ENCODE assay signal across 1 cellular context in the genomic region with DNA sequence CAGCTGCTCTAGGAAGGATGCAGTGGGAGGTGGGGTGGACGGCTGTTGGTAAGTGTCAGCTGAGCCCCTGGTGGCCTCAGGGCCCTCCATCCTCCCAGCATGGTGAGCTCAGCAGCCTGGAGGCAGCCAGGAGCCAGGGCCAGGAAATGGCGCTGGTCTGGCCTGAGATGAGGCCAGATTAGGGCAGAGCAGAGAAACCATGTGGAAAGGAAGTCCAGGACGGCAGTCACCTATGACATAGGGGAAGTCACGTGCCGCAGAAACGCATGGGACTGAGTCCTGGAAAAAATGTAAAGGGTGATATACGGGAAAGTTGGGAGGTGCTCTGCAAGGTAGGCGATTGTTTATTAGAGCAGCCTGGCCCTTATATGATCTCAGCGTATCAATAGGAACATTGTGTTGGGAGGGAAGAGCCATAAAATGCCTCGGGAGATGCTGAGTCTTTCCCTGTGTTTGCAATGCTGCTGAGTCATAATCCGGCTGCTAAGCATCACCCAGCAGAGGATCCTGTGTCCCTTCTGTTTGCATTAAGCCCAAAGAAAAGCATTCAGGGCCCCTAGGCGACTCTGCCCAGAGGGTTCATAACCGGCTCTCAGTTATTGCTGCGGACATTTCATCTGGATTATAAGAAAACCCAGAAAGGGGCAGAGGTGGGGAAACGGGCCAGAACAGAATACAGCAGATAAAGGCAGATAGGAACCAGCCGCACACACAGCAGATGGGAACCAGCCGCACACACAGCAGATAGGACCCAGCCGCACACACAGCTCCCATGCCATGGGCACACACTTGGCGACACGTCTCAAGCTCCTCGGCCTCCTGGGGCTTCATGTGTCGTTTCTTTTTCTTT.
A peak's percentile ranks its signal among the peaks of the same experiment; 100 is the strongest.
TF ChIP-seq lines count a peak whose summit lies in the region.

No MANE protein-coding gene starts in this region.

TF ChIP-seq in HepG2, 621 proteins besides CTCF, POLR2A, EP300 and RAD21 (continued from another document and continues in another):
- TF ChIP-seq, protein P1, sequence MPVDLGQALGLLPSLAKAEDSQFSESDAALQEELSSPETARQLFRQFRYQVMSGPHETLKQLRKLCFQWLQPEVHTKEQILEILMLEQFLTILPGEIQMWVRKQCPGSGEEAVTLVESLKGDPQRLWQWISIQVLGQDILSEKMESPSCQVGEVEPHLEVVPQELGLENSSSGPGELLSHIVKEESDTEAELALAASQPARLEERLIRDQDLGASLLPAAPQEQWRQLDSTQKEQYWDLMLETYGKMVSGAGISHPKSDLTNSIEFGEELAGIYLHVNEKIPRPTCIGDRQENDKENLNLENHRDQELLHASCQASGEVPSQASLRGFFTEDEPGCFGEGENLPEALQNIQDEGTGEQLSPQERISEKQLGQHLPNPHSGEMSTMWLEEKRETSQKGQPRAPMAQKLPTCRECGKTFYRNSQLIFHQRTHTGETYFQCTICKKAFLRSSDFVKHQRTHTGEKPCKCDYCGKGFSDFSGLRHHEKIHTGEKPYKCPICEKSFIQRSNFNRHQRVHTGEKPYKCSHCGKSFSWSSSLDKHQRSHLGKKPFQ (CRISPR knock-in tag; IDR thresholded peaks at IDR 0.05; ENCODE audit: insufficient replicate concordance): no peak
- no peak for TF ChIP-seq ZBTB20 (CRISPR knock-in tag; IDR thresholded peaks at IDR 0.05; ENCODE audit: borderline replicate concordance, low read depth)
- TF ChIP-seq ZNF598 (CRISPR knock-in tag; IDR thresholded peaks at IDR 0.05; ENCODE audit: borderline replicate concordance): no peak
- TF ChIP-seq SNRNP70 (IDR thresholded peaks at IDR 0.05; ENCODE audit: low read depth, low read length): no peak
- TF ChIP-seq ZNF577 (CRISPR knock-in tag; IDR thresholded peaks at IDR 0.05; ENCODE audit: borderline replicate concordance, low read depth): no peak
- TF ChIP-seq, protein P2, sequence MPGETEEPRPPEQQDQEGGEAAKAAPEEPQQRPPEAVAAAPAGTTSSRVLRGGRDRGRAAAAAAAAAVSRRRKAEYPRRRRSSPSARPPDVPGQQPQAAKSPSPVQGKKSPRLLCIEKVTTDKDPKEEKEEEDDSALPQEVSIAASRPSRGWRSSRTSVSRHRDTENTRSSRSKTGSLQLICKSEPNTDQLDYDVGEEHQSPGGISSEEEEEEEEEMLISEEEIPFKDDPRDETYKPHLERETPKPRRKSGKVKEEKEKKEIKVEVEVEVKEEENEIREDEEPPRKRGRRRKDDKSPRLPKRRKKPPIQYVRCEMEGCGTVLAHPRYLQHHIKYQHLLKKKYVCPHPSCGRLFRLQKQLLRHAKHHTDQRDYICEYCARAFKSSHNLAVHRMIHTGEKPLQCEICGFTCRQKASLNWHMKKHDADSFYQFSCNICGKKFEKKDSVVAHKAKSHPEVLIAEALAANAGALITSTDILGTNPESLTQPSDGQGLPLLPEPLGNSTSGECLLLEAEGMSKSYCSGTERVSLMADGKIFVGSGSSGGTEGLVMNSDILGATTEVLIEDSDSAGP (CRISPR knock-in tag; IDR thresholded peaks at IDR 0.05; ENCODE audit: borderline replicate concordance): no peak; the same call in 1 of the 2 replicates
- TF ChIP-seq, protein P3, sequence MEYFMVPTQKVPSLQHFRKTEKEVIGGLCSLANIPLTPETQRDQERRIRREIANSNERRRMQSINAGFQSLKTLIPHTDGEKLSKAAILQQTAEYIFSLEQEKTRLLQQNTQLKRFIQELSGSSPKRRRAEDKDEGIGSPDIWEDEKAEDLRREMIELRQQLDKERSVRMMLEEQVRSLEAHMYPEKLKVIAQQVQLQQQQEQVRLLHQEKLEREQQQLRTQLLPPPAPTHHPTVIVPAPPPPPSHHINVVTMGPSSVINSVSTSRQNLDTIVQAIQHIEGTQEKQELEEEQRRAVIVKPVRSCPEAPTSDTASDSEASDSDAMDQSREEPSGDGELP (IDR thresholded peaks at IDR 0.05; ENCODE audit: borderline replicate concordance, low read depth): peak; percentile 35; the same call in 1 of the 2 replicates
- TF ChIP-seq, protein P4, sequence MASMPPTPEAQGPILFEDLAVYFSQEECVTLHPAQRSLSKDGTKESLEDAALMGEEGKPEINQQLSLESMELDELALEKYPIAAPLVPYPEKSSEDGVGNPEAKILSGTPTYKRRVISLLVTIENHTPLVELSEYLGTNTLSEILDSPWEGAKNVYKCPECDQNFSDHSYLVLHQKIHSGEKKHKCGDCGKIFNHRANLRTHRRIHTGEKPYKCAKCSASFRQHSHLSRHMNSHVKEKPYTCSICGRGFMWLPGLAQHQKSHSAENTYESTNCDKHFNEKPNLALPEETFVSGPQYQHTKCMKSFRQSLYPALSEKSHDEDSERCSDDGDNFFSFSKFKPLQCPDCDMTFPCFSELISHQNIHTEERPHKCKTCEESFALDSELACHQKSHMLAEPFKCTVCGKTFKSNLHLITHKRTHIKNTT (CRISPR knock-in tag; IDR thresholded peaks at IDR 0.05): no peak
- TF ChIP-seq, protein P5, sequence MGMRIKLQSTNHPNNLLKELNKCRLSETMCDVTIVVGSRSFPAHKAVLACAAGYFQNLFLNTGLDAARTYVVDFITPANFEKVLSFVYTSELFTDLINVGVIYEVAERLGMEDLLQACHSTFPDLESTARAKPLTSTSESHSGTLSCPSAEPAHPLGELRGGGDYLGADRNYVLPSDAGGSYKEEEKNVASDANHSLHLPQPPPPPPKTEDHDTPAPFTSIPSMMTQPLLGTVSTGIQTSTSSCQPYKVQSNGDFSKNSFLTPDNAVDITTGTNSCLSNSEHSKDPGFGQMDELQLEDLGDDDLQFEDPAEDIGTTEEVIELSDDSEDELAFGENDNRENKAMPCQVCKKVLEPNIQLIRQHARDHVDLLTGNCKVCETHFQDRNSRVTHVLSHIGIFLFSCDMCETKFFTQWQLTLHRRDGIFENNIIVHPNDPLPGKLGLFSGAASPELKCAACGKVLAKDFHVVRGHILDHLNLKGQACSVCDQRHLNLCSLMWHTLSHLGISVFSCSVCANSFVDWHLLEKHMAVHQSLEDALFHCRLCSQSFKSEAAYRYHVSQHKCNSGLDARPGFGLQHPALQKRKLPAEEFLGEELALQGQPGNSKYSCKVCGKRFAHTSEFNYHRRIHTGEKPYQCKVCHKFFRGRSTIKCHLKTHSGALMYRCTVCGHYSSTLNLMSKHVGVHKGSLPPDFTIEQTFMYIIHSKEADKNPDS (CRISPR knock-in tag; IDR thresholded peaks at IDR 0.05): no peak
- no peak for TF ChIP-seq MYNN (CRISPR knock-in tag; IDR thresholded peaks at IDR 0.05; ENCODE audit: low read depth)
- 0 out of 2 replicates have a peak, but pooled peaks have one; percentile 24 for TF ChIP-seq ATF7-NPFF (CRISPR knock-in tag; IDR thresholded peaks at IDR 0.05; ENCODE audit: low read depth)
- TF ChIP-seq, protein P6, sequence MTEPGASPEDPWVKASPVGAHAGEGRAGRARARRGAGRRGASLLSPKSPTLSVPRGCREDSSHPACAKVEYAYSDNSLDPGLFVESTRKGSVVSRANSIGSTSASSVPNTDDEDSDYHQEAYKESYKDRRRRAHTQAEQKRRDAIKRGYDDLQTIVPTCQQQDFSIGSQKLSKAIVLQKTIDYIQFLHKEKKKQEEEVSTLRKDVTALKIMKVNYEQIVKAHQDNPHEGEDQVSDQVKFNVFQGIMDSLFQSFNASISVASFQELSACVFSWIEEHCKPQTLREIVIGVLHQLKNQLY (CRISPR knock-in tag; IDR thresholded peaks at IDR 0.05): no peak
- no peak for TF ChIP-seq ZBTB1 (CRISPR knock-in tag; IDR thresholded peaks at IDR 0.05; ENCODE audit: borderline replicate concordance)
- TF ChIP-seq ZNF451 (CRISPR knock-in tag; IDR thresholded peaks at IDR 0.05): no peak
- no peak for TF ChIP-seq REPIN1 (CRISPR knock-in tag; IDR thresholded peaks at IDR 0.05; ENCODE audit: borderline replicate concordance, low read depth)
- TF ChIP-seq NRL (CRISPR knock-in tag; IDR thresholded peaks at IDR 0.05; ENCODE audit: borderline replicate concordance): no peak
- TF ChIP-seq ZNF329 (CRISPR knock-in tag; IDR thresholded peaks at IDR 0.05; ENCODE audit: low read depth): no peak
- no peak for TF ChIP-seq ZNF121 (CRISPR knock-in tag; IDR thresholded peaks at IDR 0.05)
- TF ChIP-seq RCOR2 (CRISPR knock-in tag; IDR thresholded peaks at IDR 0.05): peak; percentile 62; the same call in 1 of the 2 replicates
- TF ChIP-seq KDM1A (CRISPR knock-in tag; IDR thresholded peaks at IDR 0.05): no peak
- TF ChIP-seq RFX5 (IDR thresholded peaks at IDR 0.05; ENCODE audit: low read depth, low read length): no peak
- 0 out of 2 replicates have a peak, but pooled peaks have one; percentile 23 for TF ChIP-seq KMT2B (CRISPR knock-in tag; IDR thresholded peaks at IDR 0.05)
- no peak for TF ChIP-seq ZFP82 (CRISPR knock-in tag; IDR thresholded peaks at IDR 0.05; ENCODE audit: borderline replicate concordance)
- no peak for TF ChIP-seq TOPORS (CRISPR knock-in tag; IDR thresholded peaks at IDR 0.05)
- TF ChIP-seq HMG20A (CRISPR knock-in tag; IDR thresholded peaks at IDR 0.05; ENCODE audit: borderline replicate concordance): no peak
- TF ChIP-seq ZNF768 (CRISPR knock-in tag; IDR thresholded peaks at IDR 0.05): peak; percentile 70; the same call in 1 of the 2 replicates
- TF ChIP-seq, protein P7, sequence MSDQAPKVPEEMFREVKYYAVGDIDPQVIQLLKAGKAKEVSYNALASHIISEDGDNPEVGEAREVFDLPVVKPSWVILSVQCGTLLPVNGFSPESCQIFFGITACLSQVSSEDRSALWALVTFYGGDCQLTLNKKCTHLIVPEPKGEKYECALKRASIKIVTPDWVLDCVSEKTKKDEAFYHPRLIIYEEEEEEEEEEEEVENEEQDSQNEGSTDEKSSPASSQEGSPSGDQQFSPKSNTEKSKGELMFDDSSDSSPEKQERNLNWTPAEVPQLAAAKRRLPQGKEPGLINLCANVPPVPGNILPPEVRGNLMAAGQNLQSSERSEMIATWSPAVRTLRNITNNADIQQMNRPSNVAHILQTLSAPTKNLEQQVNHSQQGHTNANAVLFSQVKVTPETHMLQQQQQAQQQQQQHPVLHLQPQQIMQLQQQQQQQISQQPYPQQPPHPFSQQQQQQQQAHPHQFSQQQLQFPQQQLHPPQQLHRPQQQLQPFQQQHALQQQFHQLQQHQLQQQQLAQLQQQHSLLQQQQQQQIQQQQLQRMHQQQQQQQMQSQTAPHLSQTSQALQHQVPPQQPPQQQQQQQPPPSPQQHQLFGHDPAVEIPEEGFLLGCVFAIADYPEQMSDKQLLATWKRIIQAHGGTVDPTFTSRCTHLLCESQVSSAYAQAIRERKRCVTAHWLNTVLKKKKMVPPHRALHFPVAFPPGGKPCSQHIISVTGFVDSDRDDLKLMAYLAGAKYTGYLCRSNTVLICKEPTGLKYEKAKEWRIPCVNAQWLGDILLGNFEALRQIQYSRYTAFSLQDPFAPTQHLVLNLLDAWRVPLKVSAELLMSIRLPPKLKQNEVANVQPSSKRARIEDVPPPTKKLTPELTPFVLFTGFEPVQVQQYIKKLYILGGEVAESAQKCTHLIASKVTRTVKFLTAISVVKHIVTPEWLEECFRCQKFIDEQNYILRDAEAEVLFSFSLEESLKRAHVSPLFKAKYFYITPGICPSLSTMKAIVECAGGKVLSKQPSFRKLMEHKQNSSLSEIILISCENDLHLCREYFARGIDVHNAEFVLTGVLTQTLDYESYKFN (CRISPR knock-in tag; conservative IDR thresholded peaks at IDR 0.05): no peak
- TF ChIP-seq, protein P8, sequence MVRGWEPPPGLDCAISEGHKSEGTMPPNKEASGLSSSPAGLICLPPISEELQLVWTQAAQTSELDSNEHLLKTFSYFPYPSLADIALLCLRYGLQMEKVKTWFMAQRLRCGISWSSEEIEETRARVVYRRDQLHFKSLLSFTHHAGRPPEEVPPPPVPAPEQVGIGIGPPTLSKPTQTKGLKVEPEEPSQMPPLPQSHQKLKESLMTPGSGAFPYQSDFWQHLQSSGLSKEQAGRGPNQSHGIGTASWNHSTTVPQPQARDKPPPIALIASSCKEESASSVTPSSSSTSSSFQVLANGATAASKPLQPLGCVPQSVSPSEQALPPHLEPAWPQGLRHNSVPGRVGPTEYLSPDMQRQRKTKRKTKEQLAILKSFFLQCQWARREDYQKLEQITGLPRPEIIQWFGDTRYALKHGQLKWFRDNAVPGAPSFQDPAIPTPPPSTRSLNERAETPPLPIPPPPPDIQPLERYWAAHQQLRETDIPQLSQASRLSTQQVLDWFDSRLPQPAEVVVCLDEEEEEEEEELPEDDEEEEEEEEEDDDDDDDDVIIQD (CRISPR knock-in tag; IDR thresholded peaks at IDR 0.05; ENCODE audit: low read depth): no peak
- no peak; the same call in none of the 2 replicates for TF ChIP-seq CREB1 (IDR thresholded peaks at IDR 0.05)
- TF ChIP-seq CREB1 (CRISPR knock-in tag; IDR thresholded peaks at IDR 0.05): no peak
- TF ChIP-seq FOXM1 (CRISPR knock-in tag; IDR thresholded peaks at IDR 0.05): no peak
- TF ChIP-seq SALL1 (CRISPR knock-in tag; IDR thresholded peaks at IDR 0.05): peak; percentile 46; the same call in 1 of the 2 replicates
- TF ChIP-seq, protein P9, sequence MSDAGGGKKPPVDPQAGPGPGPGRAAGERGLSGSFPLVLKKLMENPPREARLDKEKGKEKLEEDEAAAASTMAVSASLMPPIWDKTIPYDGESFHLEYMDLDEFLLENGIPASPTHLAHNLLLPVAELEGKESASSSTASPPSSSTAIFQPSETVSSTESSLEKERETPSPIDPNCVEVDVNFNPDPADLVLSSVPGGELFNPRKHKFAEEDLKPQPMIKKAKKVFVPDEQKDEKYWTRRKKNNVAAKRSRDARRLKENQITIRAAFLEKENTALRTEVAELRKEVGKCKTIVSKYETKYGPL (CRISPR knock-in tag; IDR thresholded peaks at IDR 0.05): no peak
- TF ChIP-seq, protein P10, sequence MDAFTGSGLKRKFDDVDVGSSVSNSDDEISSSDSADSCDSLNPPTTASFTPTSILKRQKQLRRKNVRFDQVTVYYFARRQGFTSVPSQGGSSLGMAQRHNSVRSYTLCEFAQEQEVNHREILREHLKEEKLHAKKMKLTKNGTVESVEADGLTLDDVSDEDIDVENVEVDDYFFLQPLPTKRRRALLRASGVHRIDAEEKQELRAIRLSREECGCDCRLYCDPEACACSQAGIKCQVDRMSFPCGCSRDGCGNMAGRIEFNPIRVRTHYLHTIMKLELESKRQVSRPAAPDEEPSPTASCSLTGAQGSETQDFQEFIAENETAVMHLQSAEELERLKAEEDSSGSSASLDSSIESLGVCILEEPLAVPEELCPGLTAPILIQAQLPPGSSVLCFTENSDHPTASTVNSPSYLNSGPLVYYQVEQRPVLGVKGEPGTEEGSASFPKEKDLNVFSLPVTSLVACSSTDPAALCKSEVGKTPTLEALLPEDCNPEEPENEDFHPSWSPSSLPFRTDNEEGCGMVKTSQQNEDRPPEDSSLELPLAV (CRISPR knock-in tag; conservative IDR thresholded peaks at IDR 0.05; ENCODE audit: low read depth): no peak
- no peak for TF ChIP-seq MATR3 (CRISPR knock-in tag; IDR thresholded peaks at IDR 0.05)
- TF ChIP-seq ZMAT3 (CRISPR knock-in tag; conservative IDR thresholded peaks at IDR 0.05): no peak
- TF ChIP-seq, protein P11, sequence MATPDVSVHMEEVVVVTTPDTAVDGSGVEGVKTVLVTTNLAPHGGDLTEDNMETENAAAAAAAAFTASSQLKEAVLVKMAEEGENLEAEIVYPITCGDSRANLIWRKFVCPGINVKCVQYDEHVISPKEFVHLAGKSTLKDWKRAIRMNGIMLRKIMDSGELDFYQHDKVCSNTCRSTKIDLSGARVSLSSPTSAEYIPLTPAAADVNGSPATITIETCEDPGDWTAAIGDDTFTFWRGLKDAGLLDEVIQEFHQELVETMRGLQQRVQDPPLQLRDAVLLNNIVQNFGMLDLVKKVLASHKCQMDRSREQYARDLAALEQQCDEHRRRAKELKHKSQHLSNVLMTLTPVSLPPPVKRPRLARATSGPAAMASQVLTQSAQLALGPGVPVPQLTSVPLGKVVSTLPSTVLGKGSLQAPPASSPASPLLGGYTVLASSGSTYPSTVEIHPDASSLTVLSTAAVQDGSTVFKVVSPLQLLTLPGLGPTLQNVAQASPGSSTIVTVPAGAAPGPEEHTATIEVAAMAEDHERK (CRISPR knock-in tag; IDR thresholded peaks at IDR 0.05; ENCODE audit: low read depth): no peak
- TF ChIP-seq ZFP1 (CRISPR knock-in tag; IDR thresholded peaks at IDR 0.05): 0 out of 2 replicates have a peak, but pooled peaks have one; percentile 27
